ENCODE assay signal across 8 cellular contexts in genomic region chr14:52706286-52706685, GRCh38. TPM values are rescaled to one million over a fixed set of nuclear protein-coding genes. Genes with fewer than 3 reads are reported as not detected.
DNase-seq lines count a peak whose midpoint lies in the region; ATAC-seq, FAIRE-seq and TF ChIP-seq lines count a peak whose summit lies in the region.

No MANE protein-coding gene starts in this region.

- no peaks in the 10 kb centered on the region for H4K20me1 ChIP-seq in K562 (replicated peaks; ENCODE audit: control insufficient read depth, insufficient read depth, low read length)

- no peak overlapping the region for H3K18ac ChIP-seq in mesendoderm (ENCODE audit: low read length)

- H3K27ac ChIP-seq in K562 (ENCODE audit: extremely low read depth, low read depth, low read length) (peak overlapping the region; percentile 95), mesendoderm (ENCODE audit: low read depth, low read length) (no peak overlapping the region), thyroid gland (peak overlapping the region; percentile 89 to 96 (median 92))

- TF ChIP-seq EP300 in K562 (IDR thresholded peaks at IDR 0.05; ENCODE audit: low read length) = peak; percentile 39; the same call in 1 of the 2 replicates

- peak; percentile 76 for FAIRE-seq in K562 (lab: Jason Lieb, UNC)

- peak overlapping the region; percentile 97 for H4K8ac ChIP-seq in mesendoderm (ENCODE audit: low read depth, low read length)

- H2BK15ac ChIP-seq in mesendoderm (replicated peaks; ENCODE audit: low read depth) = no peak overlapping the region

- H3K9ac ChIP-seq in K562 (ENCODE audit: insufficient read depth in 1 of 2, low read depth in 2 of 2, low read length in 2 of 2) (peak overlapping the region in 1 of 2 experiments; percentile 95; a peak in 2 of 4 replicates), mesendoderm (ENCODE audit: low read length) (no peak overlapping the region)

- no peak overlapping the region for H3K23ac ChIP-seq in mesendoderm (ENCODE audit: low read length)

- no peaks in the 10 kb centered on the region for H3K27me3 ChIP-seq in HAP-1 (ENCODE audit: low read depth)
- no peaks in the 10 kb centered on the region for H3K27me3 ChIP-seq in K562 (ENCODE audit: control insufficient read depth in 2 of 2, insufficient read depth in 2 of 2, low read length in 2 of 2)
- H3K27me3 ChIP-seq in mesendoderm (ENCODE audit: insufficient read depth, low read length, poor library complexity) = no peaks in the 10 kb centered on the region
- H3K27me3 ChIP-seq in thyroid gland = no peaks in the 10 kb centered on the region

- WGBS in K562 (ENCODE audit: insufficient coverage, low coverage, missing lambda C conversion rate) = 12% methylated on average over 5 of the region's 5 CpGs
- no CpG with 5 or more reads among the region's 5 CpGs for WGBS in mesendoderm (ENCODE audit: extremely low coverage, insufficient coverage, low lambda C conversion rate)
- WGBS in thyroid gland, 2 donors = 83% methylated on average over 5 of the region's 5 CpGs

- peaks cover 35% of the 10 kb centered on the region for H3K36me3 ChIP-seq in HAP-1 (replicated peaks)
- H3K36me3 ChIP-seq in K562 (ENCODE audit: control insufficient read depth, insufficient read depth, low read length) = peaks cover 29% of the 10 kb centered on the region
- H3K36me3 ChIP-seq in mesendoderm (ENCODE audit: control insufficient read depth, insufficient read depth, low read length) = peaks cover 2% of the 10 kb centered on the region
- peaks cover 0 to 23% of the 10 kb centered on the region in 2 donors for H3K36me3 ChIP-seq in thyroid gland

- no peak overlapping the region for H2BK5ac ChIP-seq in mesendoderm (ENCODE audit: low read length)

- peaks cover 10% of the 10 kb centered on the region for H3K4me1 ChIP-seq in HAP-1
- peaks cover 0 to 3% of the 10 kb centered on the region in 2 experiments; a peak in 2 of 5 replicates for H3K4me1 ChIP-seq in K562 (replicated peaks in 1 of 2; ENCODE audit: control insufficient read depth in 2 of 2, insufficient read depth in 2 of 2, low read length in 2 of 2)
- no peaks in the 10 kb centered on the region for H3K4me1 ChIP-seq in mesendoderm (ENCODE audit: control insufficient read depth, low read depth, low read length)
- H3K4me1 ChIP-seq in thyroid gland = peaks cover 10 to 16% of the 10 kb centered on the region in 2 donors

- H2AFZ ChIP-seq in K562 (ENCODE audit: low read depth, low read length) = peak overlapping the region; percentile 88

- in situ Hi-C loops in HAP-1 (cut with MboI; ENCODE audit: low sequenced_read_pairs) (no loop called here), K562 (cut with MboI) (no loop called here)

- TF ChIP-seq RAD21 in K562 (CRISPR knock-in tag; conservative IDR thresholded peaks at IDR 0.05 in 1 of 2, IDR thresholded peaks at IDR 0.05 in 1 of 2) = no peak

- no peak overlapping the region for H2BK120ac ChIP-seq in mesendoderm (ENCODE audit: low read depth, low read length)

- BruUV-seq in K562 (replicated peaks; lab: Mats Ljungman, UMichigan) = no TSS peak

- DNase-seq in HAP-1 (ENCODE audit: low spot score in 2 of 2) (no peak), RKO (ENCODE audit: low spot score) (peak; percentile 54), K562 (ENCODE audit: extremely low read depth in 1 of 4, low spot score in 3 of 4) (peak; percentile 31 to 82 (median 60)), mesendoderm (no peak), thyroid gland (peak; percentile 40 to 49), NCI-H345 treated with DMSO at 0.1 percent for 48 hours (lab: John Stamatoyannopoulos, UW; ENCODE audit: unreplicated experiment) (no peak), NCI-H2227 treated with DMSO at 0.1 percent for 48 hours (lab: John Stamatoyannopoulos, UW) (no peak), RPMI8226 (no peak)

- H2AK5ac ChIP-seq in mesendoderm (ENCODE audit: low read length) = no peak overlapping the region

- peaks cover 2% of the 10 kb centered on the region for H3K79me1 ChIP-seq in mesendoderm (ENCODE audit: low read length)

- TF ChIP-seq CTCF in K562 (IDR thresholded peaks at IDR 0.05 in 2 of 3, conservative IDR thresholded peaks at IDR 0.05 in 1 of 3; ENCODE audit: insufficient read depth in 2 of 3, low read depth in 1 of 3, low read length in 3 of 3) (no peak), thyroid gland (IDR thresholded peaks at IDR 0.05) (no peak)

- H3K56ac ChIP-seq in mesendoderm (ENCODE audit: low read length) = no peak overlapping the region

- H3K9me1 ChIP-seq in K562 (ENCODE audit: control insufficient read depth, insufficient read depth, low read length) = no peaks in the 10 kb centered on the region

- POLR2A ChIA-PET in K562 (lab: Yijun Ruan, JAX) = interaction anchor here (0.5 to 1.1 kb wide), 5 partner anchors 9 to 334 kb away, joined by 3 to 5 read pairs (median 4); no protein-coding TSS in a partner anchor

- no peak overlapping the region for H3K4ac ChIP-seq in mesendoderm (ENCODE audit: low read depth, low read length)

- H3K4me2 ChIP-seq in K562 (ENCODE audit: insufficient read depth, low read length) (peak overlapping the region; percentile 89), mesendoderm (ENCODE audit: low read length) (no peak overlapping the region)

- CTCF ChIA-PET in K562 (lab: Yijun Ruan, JAX; ENCODE audit: low intra/inter-chr PET ratio) = no interaction called here

- H4K5ac ChIP-seq in mesendoderm (ENCODE audit: low read length) = no peak overlapping the region

- H3K79me2 ChIP-seq in K562 (ENCODE audit: control insufficient read depth, insufficient read depth, low read length) (peaks cover 41% of the 10 kb centered on the region), mesendoderm (ENCODE audit: control insufficient read depth, insufficient read depth, low read length) (peaks cover 18% of the 10 kb centered on the region)

- TF ChIP-seq POLR2A in K562 (conservative IDR thresholded peaks at IDR 0.05) (no peak), thyroid gland (IDR thresholded peaks at IDR 0.05) (no peak)

- H3K4me3 ChIP-seq in HAP-1 (peak overlapping the region; percentile 87), K562 (peak overlapping the region; percentile 90), mesendoderm (ENCODE audit: low read length) (no peak overlapping the region), thyroid gland (replicated peaks in 1 of 3) (peak overlapping the region in 1 of 3 donors; percentile 56)

- intact Hi-C loops in K562 (cut with micrococcal nuclease) (loop anchor here (1.0 kb wide), 1 partner anchor 10 kb away; no protein-coding TSS in a partner anchor), thyroid gland (cut with DNase I) (no loop called here)

- H3K9me3 ChIP-seq in HAP-1 (no peaks in the 10 kb centered on the region), K562 (replicated peaks; ENCODE audit: control insufficient read depth, insufficient read depth, low read depth, low read length) (no peaks in the 10 kb centered on the region), thyroid gland (no peaks in the 10 kb centered on the region)

- peak; percentile 83 for ATAC-seq in K562

RNA-seq across cellular contexts. Expression of gene PSMC6, which starts 0.7 kb away (rescaled TPM):
- total RNA-seq in K562 (2011; cell fraction: chromatin; rRNA removed; ENCODE audit: low replicate concordance) = 73.2 and 194 TPM in 2 replicates
- total RNA-seq in K562 (2011; cell fraction: nucleolus; rRNA removed) = 41.5 and 55.9 TPM in 2 replicates
- 90.8 and 128 TPM in 2 replicates for total RNA-seq in K562 (2011; cell fraction: nucleoplasm; rRNA removed)
- total RNA-seq in K562 (2014; rRNA removed) (106 and 130 TPM in 2 replicates), K562 (2014; rRNA removed; fragmentation: Illumina TruSeq; extraction: Trizol) (182 and 213 TPM in 2 replicates), K562 (2015; rRNA removed; fragmentation: Illumina TruSeq; extraction: Trizol) (204 and 218 TPM in 2 replicates), K562 (2021) (85.9 and 91.4 TPM in 2 replicates), thyroid gland (100 to 1,000 TPM in 3 of 4 donors, 10 to 100 TPM in 1; 98.8 to 146 (median 125) TPM)
- polyA plus RNA-seq in K562 (2011; rRNA removed) (110 and 165 TPM in 2 replicates), K562 (2014; fragmentation: Illumina TruSeq; extraction: Trizol) (180 and 209 TPM in 2 replicates), K562 (2014; fragmentation: Nextera tagmentation; extraction: Ambion mirVana) (100 to 1,000 TPM; 214 to 224 TPM), K562 (2014; rRNA removed) (138 and 153 TPM in 2 replicates)
- polyA plus RNA-seq in K562 (2011; cell fraction: cytosol; rRNA removed) = 18.4 and 48.7 TPM in 2 replicates
- polyA plus RNA-seq in K562 (2011; cell fraction: nucleus; rRNA removed) = 40.3 and 61.3 TPM in 2 replicates
- 67.7 and 85.2 TPM in 2 replicates for polyA plus RNA-seq in K562 (2012)
- polyA minus RNA-seq in K562 (2011; rRNA and poly(A)+ RNA removed) = 149 and 164 TPM in 2 replicates
- polyA minus RNA-seq in K562 (2011; cell fraction: cytosol; rRNA and poly(A)+ RNA removed) = 44.8 and 53.0 TPM in 2 replicates
- 52.0 and 99.1 TPM in 2 replicates for polyA minus RNA-seq in K562 (2011; cell fraction: nucleus; rRNA and poly(A)+ RNA removed)
- 122 TPM for polyA plus RNA-seq in mesendoderm (2013, experiment 1 of 2)
- polyA plus RNA-seq in mesendoderm (2013, experiment 2 of 2) = 117 TPM

RNA-seq across cellular contexts. Expression of gene ERO1A, which starts 10.9 kb away (rescaled TPM):
- 44.4 and 105 TPM in 2 replicates for total RNA-seq in K562 (2011; cell fraction: chromatin; rRNA removed; ENCODE audit: low replicate concordance)
- 25.5 and 28.2 TPM in 2 replicates for total RNA-seq in K562 (2011; cell fraction: nucleolus; rRNA removed)
- 50.2 and 68.8 TPM in 2 replicates for total RNA-seq in K562 (2011; cell fraction: nucleoplasm; rRNA removed)
- 27.6 and 31.8 TPM in 2 replicates for total RNA-seq in K562 (2014; rRNA removed)
- 30.9 and 33.5 TPM in 2 replicates for total RNA-seq in K562 (2014; rRNA removed; fragmentation: Illumina TruSeq; extraction: Trizol)
- 33.9 and 37.1 TPM in 2 replicates for total RNA-seq in K562 (2015; rRNA removed; fragmentation: Illumina TruSeq; extraction: Trizol)
- total RNA-seq in K562 (2021) = 41.4 and 46.2 TPM in 2 replicates
- polyA plus RNA-seq in K562 (2011; rRNA removed) = 40.9 and 44.6 TPM in 2 replicates
- polyA plus RNA-seq in K562 (2011; cell fraction: cytosol; rRNA removed) = 14.1 and 25.6 TPM in 2 replicates
- 7.9 and 12.7 TPM in 2 replicates for polyA plus RNA-seq in K562 (2011; cell fraction: nucleus; rRNA removed)
- 17.0 and 18.1 TPM in 2 replicates for polyA plus RNA-seq in K562 (2012)
- polyA plus RNA-seq in K562 (2014; fragmentation: Illumina TruSeq; extraction: Trizol) = 19.9 and 25.1 TPM in 2 replicates
- 10 to 100 TPM; 11.0 to 22.3 TPM for polyA plus RNA-seq in K562 (2014; fragmentation: Nextera tagmentation; extraction: Ambion mirVana)
- 23.9 and 27.2 TPM in 2 replicates for polyA plus RNA-seq in K562 (2014; rRNA removed)
- 45.9 and 55.6 TPM in 2 replicates for polyA minus RNA-seq in K562 (2011; rRNA and poly(A)+ RNA removed)
- polyA minus RNA-seq in K562 (2011; cell fraction: cytosol; rRNA and poly(A)+ RNA removed) = 19.6 and 35.3 TPM in 2 replicates
- 10.8 and 17.7 TPM in 2 replicates for polyA minus RNA-seq in K562 (2011; cell fraction: nucleus; rRNA and poly(A)+ RNA removed)
- polyA plus RNA-seq in mesendoderm (2013, experiment 1 of 2) = 20.5 TPM
- 20.2 TPM for polyA plus RNA-seq in mesendoderm (2013, experiment 2 of 2)
- total RNA-seq in thyroid gland = 10 to 100 TPM; 32.2 to 55.9 (median 38.6) TPM

RNA-seq across cellular contexts. Expression of gene STYX, which starts 23.7 kb away (rescaled TPM):
- 2.7 and 13.4 TPM in 2 replicates for total RNA-seq in K562 (2011; cell fraction: chromatin; rRNA removed; ENCODE audit: low replicate concordance)
- 2.5 and 3.2 TPM in 2 replicates for total RNA-seq in K562 (2011; cell fraction: nucleolus; rRNA removed)
- total RNA-seq in K562 (2011; cell fraction: nucleoplasm; rRNA removed) = 9.5 and 15.9 TPM in 2 replicates
- total RNA-seq in K562 (2014; rRNA removed) = 5.5 and 8.0 TPM in 2 replicates
- total RNA-seq in K562 (2014; rRNA removed; fragmentation: Illumina TruSeq; extraction: Trizol) = 15.4 and 17.7 TPM in 2 replicates
- total RNA-seq in K562 (2015; rRNA removed; fragmentation: Illumina TruSeq; extraction: Trizol) = 11.0 and 11.6 TPM in 2 replicates
- 10.6 and 11.1 TPM in 2 replicates for total RNA-seq in K562 (2021)
- 8.6 and 11.1 TPM in 2 replicates for polyA plus RNA-seq in K562 (2011; rRNA removed)
- 3.8 and 4.9 TPM in 2 replicates for polyA plus RNA-seq in K562 (2011; cell fraction: cytosol; rRNA removed)
- 3.2 TPM in 2 replicates for polyA plus RNA-seq in K562 (2011; cell fraction: nucleus; rRNA removed)
- 4.1 and 6.1 TPM in 2 replicates for polyA plus RNA-seq in K562 (2012)
- polyA plus RNA-seq in K562 (2014; fragmentation: Illumina TruSeq; extraction: Trizol) = 8.1 and 8.3 TPM in 2 replicates
- 10 to 100 TPM in 1 of 2 experiments, 1 to 10 TPM in 1; 5.0 to 11.8 TPM for polyA plus RNA-seq in K562 (2014; fragmentation: Nextera tagmentation; extraction: Ambion mirVana)
- polyA plus RNA-seq in K562 (2014; rRNA removed) = 6.3 and 8.1 TPM in 2 replicates
- polyA minus RNA-seq in K562 (2011; rRNA and poly(A)+ RNA removed) = 12.2 and 13.4 TPM in 2 replicates
- polyA minus RNA-seq in K562 (2011; cell fraction: cytosol; rRNA and poly(A)+ RNA removed) = 6.3 and 8.0 TPM in 2 replicates
- 4.7 and 6.4 TPM in 2 replicates for polyA minus RNA-seq in K562 (2011; cell fraction: nucleus; rRNA and poly(A)+ RNA removed)
- polyA plus RNA-seq in mesendoderm (2013, experiment 1 of 2) = 31.9 TPM
- 32.6 TPM for polyA plus RNA-seq in mesendoderm (2013, experiment 2 of 2)
- 10 to 100 TPM; 13.7 to 17.1 (median 14.8) TPM for total RNA-seq in thyroid gland

Comparison
In these comparisons a context has a peak if more than half of its experiments do, and no peak if none do; other contexts are left out.
1. DNase-seq: peak in RKO (single experiment), K562 (4 of 4) and thyroid gland (2 of 2); none in HAP-1 (0 of 2), mesendoderm (single experiment), NCI-H345 treated with DMSO at 0.1 percent for 48 hours (single experiment), NCI-H2227 treated with DMSO at 0.1 percent for 48 hours (single experiment) and RPMI8226 (single experiment).